ENCODE assay signal across 9 cellular contexts in genomic region chr11:16981651-16982194, GRCh38. TPM values are rescaled to one million over a fixed set of nuclear protein-coding genes. Genes with fewer than 3 reads are reported as not detected.
A peak's percentile ranks its signal among the peaks of the same experiment; 100 is the strongest.
DNase-seq lines count a peak whose midpoint lies in the region; ATAC-seq and TF ChIP-seq lines count a peak whose summit lies in the region.
"Had no signal": no experiment of that assay in that cellular context is flagged by ENCODE, and none has a peak within 500 bp of the region (broad histone marks: within the 10 kb centered on the region; RNA-seq: fewer than 3 reads in every experiment).

No MANE protein-coding gene starts in this region.

- H3K27me3 Mint-ChIP-seq in H9 (ENCODE audit: low read depth): no peaks in the 10 kb centered on the region

- H3K27ac ChIP-seq in H9 (ENCODE audit: insufficient read length, low read depth, low read length): no peak overlapping the region
- H3K27ac ChIP-seq: SK-N-MC had no signal

- no peak overlapping the region for H3K18ac ChIP-seq in H9 (ENCODE audit: insufficient read length, low read depth, low read length)

- H3K27me3 ChIP-seq in H9 (ENCODE audit: insufficient read depth, low read length): no peaks in the 10 kb centered on the region

- peaks cover 9% of the 10 kb centered on the region; the same call in 1 of the 2 replicates for H3K4me1 ChIP-seq in H9 (ENCODE audit: insufficient read depth, low read length)

- intact Hi-C loops in sciatic nerve (cut with DNase I): no loop called here

- no peak overlapping the region for H3K14ac ChIP-seq in H9 (ENCODE audit: insufficient read depth, low read length)

- no peak overlapping the region for H2BK20ac ChIP-seq in H9 (ENCODE audit: low read depth, low read length, poor library complexity, severe bottlenecking)

- H3K79me1 ChIP-seq in H9 (ENCODE audit: insufficient read depth, low read depth, low read length, poor library complexity, severe bottlenecking): no peaks in the 10 kb centered on the region

- no peak overlapping the region for H2BK5ac ChIP-seq in H9 (ENCODE audit: insufficient read length, low read length)

- in situ Hi-C loops in astrocyte of the cerebellum (cut with HindIII; ENCODE audit: low sequenced_read_pairs): no loop called here

- H3K4me2 ChIP-seq in H9 (ENCODE audit: insufficient read depth, insufficient read length, low read length): no peak overlapping the region

- H3K4me1 Mint-ChIP-seq in H9: peaks cover 58 to 75% of the 10 kb centered on the region in 2 experiments

- no peak overlapping the region for H3K4me3 Mint-ChIP-seq in H9

- no peaks in the 10 kb centered on the region for H3K36me3 Mint-ChIP-seq in H9 (ENCODE audit: insufficient read depth in 1 of 3, low read depth in 3 of 3)

- no peak overlapping the region for H3T11ph ChIP-seq in H9 (ENCODE audit: low read length)

- no peaks in the 10 kb centered on the region for H3K23me2 ChIP-seq in H9 (ENCODE audit: insufficient read length, low read depth, low read length, poor library complexity, severe bottlenecking)

- H2BK12ac ChIP-seq in H9 (ENCODE audit: insufficient read length, low read depth, low read length): no peak overlapping the region

- H4K20me1 ChIP-seq in H9 (ENCODE audit: control insufficient read depth, insufficient read depth, insufficient read length): peaks cover 2% of the 10 kb centered on the region

- H3K4me3 ChIP-seq in astrocyte of the cerebellum (ENCODE audit: low read depth, low read length): no peak overlapping the region
- H3K4me3 ChIP-seq: SK-N-MC had no signal

- H2BK120ac ChIP-seq in H9 (ENCODE audit: low read depth, low read length, poor library complexity, severe bottlenecking): no peak overlapping the region

- H3K4ac ChIP-seq in H9 (ENCODE audit: low read depth, low read length): no peak overlapping the region

- H3K27ac Mint-ChIP-seq in H9: peak overlapping the region in 1 of 3 experiments; percentile 85; a peak in 1 of 7 replicates

- H3K9me3 Mint-ChIP-seq in H9: no peaks in the 10 kb centered on the region

- H4K91ac ChIP-seq in H9 (ENCODE audit: insufficient read length, low read depth, low read length): no peak overlapping the region

- H3K56ac ChIP-seq in H9 (ENCODE audit: insufficient read length, low read depth, low read length): no peak overlapping the region

- H2AFZ ChIP-seq in H9 (ENCODE audit: low read length): no peak overlapping the region

- H2AK5ac ChIP-seq in H9 (ENCODE audit: insufficient read length, low read length): no peak overlapping the region

- H2BK15ac ChIP-seq in H9 (ENCODE audit: low read depth, low read length): no peak overlapping the region

- ATAC-seq in sciatic nerve (peak; percentile 90), HG03521 (IDR thresholded peaks at IDR 0.05; ENCODE audit: unreplicated experiment) (no peak), HG03457 (IDR thresholded peaks at IDR 0.05; ENCODE audit: unreplicated experiment) (no peak)

- no peak overlapping the region for H3K9ac ChIP-seq in H9 (ENCODE audit: extremely low read depth, insufficient read length, low read length)

- peak; percentile 49 for DNase-seq in H9
- peak; percentile 93 for DNase-seq in astrocyte of the cerebellum (ENCODE audit: low read depth)
- DNase-seq in hippocampal formation (lab: John Stamatoyannopoulos, UW): peak; percentile 78 to 81
- DNase-seq in sciatic nerve (ENCODE audit: low spot score): peak; percentile 78
- DNase-seq in UCSD-AML1 (lab: John Stamatoyannopoulos, UW; ENCODE audit: unreplicated experiment): no peak
- no peak for DNase-seq in NCI-H1105 (lab: John Stamatoyannopoulos, UW)

- no peak overlapping the region for H4K8ac ChIP-seq in H9 (replicated peaks; ENCODE audit: insufficient read length, low read depth, low read length)

- no peak overlapping the region for H4K5ac ChIP-seq in H9 (ENCODE audit: insufficient read length, low read depth, low read length)

- WGBS in H9 (ENCODE audit: extremely low coverage, insufficient read length, low lambda C conversion rate): no CpG with 5 or more reads among the region's 9 CpGs

- no peaks in the 10 kb centered on the region for H3K9me3 ChIP-seq in H9 (ENCODE audit: control insufficient read depth, low read depth, low read length)

- TF ChIP-seq CTCF in H9 (conservative IDR thresholded peaks at IDR 0.05) (no peak), astrocyte of the cerebellum (IDR thresholded peaks at IDR 0.05; ENCODE audit: low read depth, low read length, missing control alignments) (no peak)

- no peak overlapping the region for H3K23ac ChIP-seq in H9 (ENCODE audit: insufficient read length, low read depth, low read length)

- H3K79me2 ChIP-seq in H9 (ENCODE audit: insufficient read depth, low read length): no peaks in the 10 kb centered on the region

RNA-seq across cellular contexts. Expression of gene PLEKHA7, which starts 32.5 kb away (rescaled TPM):
- total RNA-seq in H9 (2021) (17.5 and 21.0 TPM in 2 replicates), sciatic nerve (96.6 TPM)

Comparison
In these comparisons a context has a peak if more than half of its experiments do, and no peak if none do; other contexts are left out.
1. DNase-seq: peak in H9 (single experiment), astrocyte of the cerebellum (single experiment), hippocampal formation (2 of 2) and sciatic nerve (single experiment); none in UCSD-AML1 (single experiment) and NCI-H1105 (single experiment).